ENCODE assay signal across 20 cellular contexts in the genomic region with DNA sequence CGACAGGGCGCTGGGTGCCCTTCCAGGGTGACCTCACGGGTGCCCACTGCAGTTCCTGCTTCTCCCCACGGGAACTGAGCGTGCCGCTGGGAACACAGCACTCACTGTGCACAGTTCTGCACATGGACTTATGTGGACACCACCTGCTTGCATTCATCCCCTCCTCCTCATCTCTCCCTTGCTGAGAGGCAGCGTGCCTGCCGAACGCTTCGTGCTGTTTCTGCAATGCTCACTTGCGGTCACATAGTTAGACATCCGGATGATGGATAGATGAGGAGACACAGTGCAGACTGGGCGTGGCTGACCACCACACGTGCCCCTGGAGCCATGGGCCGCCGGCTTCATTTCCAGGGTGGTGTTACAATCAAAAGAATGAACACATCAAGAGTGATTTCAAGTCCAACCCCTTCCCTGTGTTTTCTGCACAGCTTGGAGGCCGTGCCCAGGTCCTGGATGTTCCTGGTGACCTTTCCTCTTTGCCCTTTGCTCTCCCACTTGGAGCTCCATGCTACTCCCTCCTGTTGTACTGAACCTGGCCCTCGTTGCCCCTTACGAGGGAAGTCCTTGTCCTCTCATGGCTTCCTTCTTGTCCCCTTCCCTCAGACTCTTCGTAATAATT.
DNase-seq lines count a peak whose midpoint lies in the region; ATAC-seq and TF ChIP-seq lines count a peak whose summit lies in the region.
"Had no signal": no experiment of that assay in that cellular context is flagged by ENCODE, and none has a peak within 500 bp of the region (broad histone marks: within the 10 kb centered on the region; RNA-seq: fewer than 3 reads in every experiment).

No MANE protein-coding gene starts in this region.

- H3K4me3 Mint-ChIP-seq in WTC11 = no peak overlapping the region
- H3K4me3 Mint-ChIP-seq: activated B cell treated with CpG ODN at 0.5 μM for 24 hours; CD4-positive, CD25-positive, alpha-beta regulatory T cell; GM23338; naive thymus-derived CD8-positive, alpha-beta T cell had no signal

- H3K27ac Mint-ChIP-seq in WTC11 = no peak overlapping the region
- H3K27ac Mint-ChIP-seq: activated B cell treated with CpG ODN at 0.5 μM for 24 hours; CD4-positive, CD25-positive, alpha-beta regulatory T cell; GM23338 had no signal

- no peaks in the 10 kb centered on the region for H3K9me3 ChIP-seq in tibial artery
- H3K9me3 ChIP-seq: ascending aorta, prostate gland, SJCRH30 had no signal

- peaks cover 0 to 30% (median 15%) of the 10 kb centered on the region in 4 donors for H3K4me1 ChIP-seq in tibial artery
- H3K4me1 ChIP-seq: SJCRH30 had no signal

- intact Hi-C loops in tibial artery (cut with DNase I; ENCODE audit: low total_unique reads) = no loop called here

- no peaks in the 10 kb centered on the region for H3K27me3 ChIP-seq in tibial artery
- H3K27me3 ChIP-seq: ascending aorta, SJCRH30 had no signal

- H3K27ac ChIP-seq in coronary artery (no peak overlapping the region), tibial artery (no peak overlapping the region)
- H3K27ac ChIP-seq: ascending aorta, prostate gland, SJCRH30, spleen had no signal

- POLR2A ChIA-PET in WTC11 (lab: Charles Lee) = no interaction called here

- H3K4me1 Mint-ChIP-seq in WTC11 = peaks cover 15% of the 10 kb centered on the region
- H3K4me1 Mint-ChIP-seq: activated B cell treated with CpG ODN at 0.5 μM for 24 hours had no signal

- H3K27me3 Mint-ChIP-seq in WTC11 (ENCODE audit: low read depth) = no peaks in the 10 kb centered on the region; the same call in 1 of the 2 replicates

- CTCF ChIA-PET in WTC11 (lab: Charles Lee) = interaction anchor here (1.7 to 2.2 kb wide), 2 partner anchors 24 to 48 kb away, joined by 3 to 8 read pairs; no protein-coding TSS in a partner anchor

- H3K36me3 Mint-ChIP-seq in WTC11 = no peaks in the 10 kb centered on the region
- H3K36me3 Mint-ChIP-seq: CD4-positive, CD25-positive, alpha-beta regulatory T cell had no signal

- peak; percentile 2 for DNase-seq in activated naive CD4-positive, alpha-beta T cell treated with anti-CD3 and anti-CD28 coated beads, Interleukin-2, amount 50 U/mL, for 16 hours
- DNase-seq in activated naive CD4-positive, alpha-beta T cell (lab: John Stamatoyannopoulos, UW) = no peak
- peak; percentile 44 for DNase-seq in NCI-H187 treated with DMSO at 0.1 percent for 48 hours (lab: John Stamatoyannopoulos, UW)
- peak; percentile 64 for DNase-seq in coronary artery (ENCODE audit: low spot score)
- peak; percentile 15 to 59 for DNase-seq in tibial artery
- no peak for DNase-seq in dedifferentiated amniotic fluid mesenchymal stem cell (ENCODE audit: extremely low spot score)
- DNase-seq in WTC11 (ENCODE audit: low spot score) = no peak
- DNase-seq: activated B cell treated with CpG ODN at 0.5 μM for 24 hours; activated CD8-positive, alpha-beta memory T cell treated with anti-CD3 and anti-CD28 coated beads for 24 hours; activated gamma-delta T cell; CD4-positive, CD25-positive, alpha-beta regulatory T cell; DMS79; naive thymus-derived CD8-positive, alpha-beta T cell; NCI-H2029 treated with DMSO at 0.1 percent for 48 hours; SJCRH30; spleen had no signal

- no peak overlapping the region for H3K4me3 ChIP-seq in coronary artery
- no peak overlapping the region for H3K4me3 ChIP-seq in tibial artery
- H3K4me3 ChIP-seq: ascending aorta, GM23338, prostate gland, SJCRH30, spleen had no signal

- H3K36me3 ChIP-seq in tibial artery = no peaks in the 10 kb centered on the region
- H3K36me3 ChIP-seq: ascending aorta, prostate gland, spleen had no signal

- H3K9me3 Mint-ChIP-seq in WTC11 = no peaks in the 10 kb centered on the region
- H3K9me3 Mint-ChIP-seq: naive thymus-derived CD8-positive, alpha-beta T cell had no signal

- no peak for ATAC-seq in WTC11
- ATAC-seq in HG02973 (IDR thresholded peaks at IDR 0.05; ENCODE audit: unreplicated experiment) = no peak
- ATAC-seq: GM23338; naive thymus-derived CD8-positive, alpha-beta T cell had no signal

- no peak for TF ChIP-seq CTCF in coronary artery (IDR thresholded peaks at IDR 0.05)
- TF ChIP-seq CTCF in tibial artery (IDR thresholded peaks at IDR 0.05) = no peak
- no peak for TF ChIP-seq CTCF in WTC11 (IDR thresholded peaks at IDR 0.05)

TF ChIP-seq in WTC11, 78 proteins besides CTCF, POLR2A, EP300 and RAD21 (continues in another document):
- TF ChIP-seq FOXJ3 (CRISPR knock-in tag; IDR thresholded peaks at IDR 0.05; ENCODE audit: borderline replicate concordance) (no peak), CREM (CRISPR knock-in tag; IDR thresholded peaks at IDR 0.05) (no peak), SOX15 (CRISPR knock-in tag; IDR thresholded peaks at IDR 0.05) (no peak)
- TF ChIP-seq, protein P1, sequence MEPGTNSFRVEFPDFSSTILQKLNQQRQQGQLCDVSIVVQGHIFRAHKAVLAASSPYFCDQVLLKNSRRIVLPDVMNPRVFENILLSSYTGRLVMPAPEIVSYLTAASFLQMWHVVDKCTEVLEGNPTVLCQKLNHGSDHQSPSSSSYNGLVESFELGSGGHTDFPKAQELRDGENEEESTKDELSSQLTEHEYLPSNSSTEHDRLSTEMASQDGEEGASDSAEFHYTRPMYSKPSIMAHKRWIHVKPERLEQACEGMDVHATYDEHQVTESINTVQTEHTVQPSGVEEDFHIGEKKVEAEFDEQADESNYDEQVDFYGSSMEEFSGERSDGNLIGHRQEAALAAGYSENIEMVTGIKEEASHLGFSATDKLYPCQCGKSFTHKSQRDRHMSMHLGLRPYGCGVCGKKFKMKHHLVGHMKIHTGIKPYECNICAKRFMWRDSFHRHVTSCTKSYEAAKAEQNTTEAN (CRISPR knock-in tag; IDR thresholded peaks at IDR 0.05) = no peak
- TF ChIP-seq, protein P2, sequence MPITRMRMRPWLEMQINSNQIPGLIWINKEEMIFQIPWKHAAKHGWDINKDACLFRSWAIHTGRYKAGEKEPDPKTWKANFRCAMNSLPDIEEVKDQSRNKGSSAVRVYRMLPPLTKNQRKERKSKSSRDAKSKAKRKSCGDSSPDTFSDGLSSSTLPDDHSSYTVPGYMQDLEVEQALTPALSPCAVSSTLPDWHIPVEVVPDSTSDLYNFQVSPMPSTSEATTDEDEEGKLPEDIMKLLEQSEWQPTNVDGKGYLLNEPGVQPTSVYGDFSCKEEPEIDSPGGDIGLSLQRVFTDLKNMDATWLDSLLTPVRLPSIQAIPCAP (CRISPR knock-in tag; IDR thresholded peaks at IDR 0.05) = no peak
- TF ChIP-seq, protein P3, sequence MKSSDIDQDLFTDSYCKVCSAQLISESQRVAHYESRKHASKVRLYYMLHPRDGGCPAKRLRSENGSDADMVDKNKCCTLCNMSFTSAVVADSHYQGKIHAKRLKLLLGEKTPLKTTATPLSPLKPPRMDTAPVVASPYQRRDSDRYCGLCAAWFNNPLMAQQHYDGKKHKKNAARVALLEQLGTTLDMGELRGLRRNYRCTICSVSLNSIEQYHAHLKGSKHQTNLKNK (CRISPR knock-in tag; IDR thresholded peaks at IDR 0.05) = no peak
- TF ChIP-seq, protein P4, sequence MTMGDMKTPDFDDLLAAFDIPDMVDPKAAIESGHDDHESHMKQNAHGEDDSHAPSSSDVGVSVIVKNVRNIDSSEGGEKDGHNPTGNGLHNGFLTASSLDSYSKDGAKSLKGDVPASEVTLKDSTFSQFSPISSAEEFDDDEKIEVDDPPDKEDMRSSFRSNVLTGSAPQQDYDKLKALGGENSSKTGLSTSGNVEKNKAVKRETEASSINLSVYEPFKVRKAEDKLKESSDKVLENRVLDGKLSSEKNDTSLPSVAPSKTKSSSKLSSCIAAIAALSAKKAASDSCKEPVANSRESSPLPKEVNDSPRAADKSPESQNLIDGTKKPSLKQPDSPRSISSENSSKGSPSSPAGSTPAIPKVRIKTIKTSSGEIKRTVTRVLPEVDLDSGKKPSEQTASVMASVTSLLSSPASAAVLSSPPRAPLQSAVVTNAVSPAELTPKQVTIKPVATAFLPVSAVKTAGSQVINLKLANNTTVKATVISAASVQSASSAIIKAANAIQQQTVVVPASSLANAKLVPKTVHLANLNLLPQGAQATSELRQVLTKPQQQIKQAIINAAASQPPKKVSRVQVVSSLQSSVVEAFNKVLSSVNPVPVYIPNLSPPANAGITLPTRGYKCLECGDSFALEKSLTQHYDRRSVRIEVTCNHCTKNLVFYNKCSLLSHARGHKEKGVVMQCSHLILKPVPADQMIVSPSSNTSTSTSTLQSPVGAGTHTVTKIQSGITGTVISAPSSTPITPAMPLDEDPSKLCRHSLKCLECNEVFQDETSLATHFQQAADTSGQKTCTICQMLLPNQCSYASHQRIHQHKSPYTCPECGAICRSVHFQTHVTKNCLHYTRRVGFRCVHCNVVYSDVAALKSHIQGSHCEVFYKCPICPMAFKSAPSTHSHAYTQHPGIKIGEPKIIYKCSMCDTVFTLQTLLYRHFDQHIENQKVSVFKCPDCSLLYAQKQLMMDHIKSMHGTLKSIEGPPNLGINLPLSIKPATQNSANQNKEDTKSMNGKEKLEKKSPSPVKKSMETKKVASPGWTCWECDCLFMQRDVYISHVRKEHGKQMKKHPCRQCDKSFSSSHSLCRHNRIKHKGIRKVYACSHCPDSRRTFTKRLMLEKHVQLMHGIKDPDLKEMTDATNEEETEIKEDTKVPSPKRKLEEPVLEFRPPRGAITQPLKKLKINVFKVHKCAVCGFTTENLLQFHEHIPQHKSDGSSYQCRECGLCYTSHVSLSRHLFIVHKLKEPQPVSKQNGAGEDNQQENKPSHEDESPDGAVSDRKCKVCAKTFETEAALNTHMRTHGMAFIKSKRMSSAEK (CRISPR knock-in tag; IDR thresholded peaks at IDR 0.05; ENCODE audit: borderline replicate concordance) = no peak
- TF ChIP-seq, protein P5, sequence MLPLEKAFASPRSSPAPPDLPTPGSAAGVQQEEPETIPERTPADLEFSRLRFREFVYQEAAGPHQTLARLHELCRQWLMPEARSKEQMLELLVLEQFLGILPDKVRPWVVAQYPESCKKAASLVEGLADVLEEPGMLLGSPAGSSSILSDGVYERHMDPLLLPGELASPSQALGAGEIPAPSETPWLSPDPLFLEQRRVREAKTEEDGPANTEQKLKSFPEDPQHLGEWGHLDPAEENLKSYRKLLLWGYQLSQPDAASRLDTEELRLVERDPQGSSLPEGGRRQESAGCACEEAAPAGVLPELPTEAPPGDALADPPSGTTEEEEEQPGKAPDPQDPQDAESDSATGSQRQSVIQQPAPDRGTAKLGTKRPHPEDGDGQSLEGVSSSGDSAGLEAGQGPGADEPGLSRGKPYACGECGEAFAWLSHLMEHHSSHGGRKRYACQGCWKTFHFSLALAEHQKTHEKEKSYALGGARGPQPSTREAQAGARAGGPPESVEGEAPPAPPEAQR (CRISPR knock-in tag; IDR thresholded peaks at IDR 0.05) = no peak
- TF ChIP-seq, protein P6, sequence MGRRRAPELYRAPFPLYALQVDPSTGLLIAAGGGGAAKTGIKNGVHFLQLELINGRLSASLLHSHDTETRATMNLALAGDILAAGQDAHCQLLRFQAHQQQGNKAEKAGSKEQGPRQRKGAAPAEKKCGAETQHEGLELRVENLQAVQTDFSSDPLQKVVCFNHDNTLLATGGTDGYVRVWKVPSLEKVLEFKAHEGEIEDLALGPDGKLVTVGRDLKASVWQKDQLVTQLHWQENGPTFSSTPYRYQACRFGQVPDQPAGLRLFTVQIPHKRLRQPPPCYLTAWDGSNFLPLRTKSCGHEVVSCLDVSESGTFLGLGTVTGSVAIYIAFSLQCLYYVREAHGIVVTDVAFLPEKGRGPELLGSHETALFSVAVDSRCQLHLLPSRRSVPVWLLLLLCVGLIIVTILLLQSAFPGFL (CRISPR knock-in tag; IDR thresholded peaks at IDR 0.05; ENCODE audit: borderline replicate concordance) = no peak

Comparison
In these comparisons a context has a peak if more than half of its experiments do, and no peak if none do; other contexts are left out.
1. DNase-seq: peak in activated naive CD4-positive, alpha-beta T cell treated with anti-CD3 and anti-CD28 coated beads, Interleukin-2, amount 50 U/mL, for 16 hours (single experiment), NCI-H187 treated with DMSO at 0.1 percent for 48 hours (single experiment), coronary artery (single experiment) and tibial artery (2 of 2); none in activated naive CD4-positive, alpha-beta T cell (0 of 4), dedifferentiated amniotic fluid mesenchymal stem cell (single experiment) and WTC11 (single experiment).